Comparison of ENCODE assay signal across 9 cellular contexts in genomic region chr19:3671680-3672574, GRCh38. TPM values are rescaled to one million over a fixed set of nuclear protein-coding genes. Genes with fewer than 3 reads are reported as not detected.
DNase-seq lines count a peak whose midpoint lies in the region; ATAC-seq and TF ChIP-seq lines count a peak whose summit lies in the region.
"Had no signal": no experiment of that assay in that cellular context is flagged by ENCODE, and none has a peak within 500 bp of the region (broad histone marks: within the 10 kb centered on the region; RNA-seq: fewer than 3 reads in every experiment).

No MANE protein-coding gene starts in this region.

- POLR2A ChIA-PET in GM10248 (lab: Yijun Ruan, JAX) = no interaction called here
- POLR2A ChIA-PET in activated CD4-positive, alpha-beta memory T cell treated with anti-CD3 and anti-CD28 coated beads, Interleukin-2, amount 10 ng/mL, durations not matched to agents 7 days and 5 days (lab: Charles Lee) = no interaction called here

- CTCF ChIA-PET in GM10248 (lab: Yijun Ruan, JAX) = interaction anchor here (0.6 to 11.2 kb wide), 8 partner anchors 10 to 127 kb away, joined by 3 to 148 read pairs (median 4); partner anchors contain the start of genes PIP5K1C and TJP3
- CTCF ChIA-PET in activated CD4-positive, alpha-beta memory T cell treated with anti-CD3 and anti-CD28 coated beads, Interleukin-2, amount 10 ng/mL, durations not matched to agents 7 days and 5 days (lab: Charles Lee) = no interaction called here

- peaks cover 0 to 21% (median 0%) of the 10 kb centered on the region in 7 donors for H3K27me3 ChIP-seq in spleen (replicated peaks in 1 of 7)

- H3K27ac ChIP-seq in spleen = peak overlapping the region in 7 of 8 donors; percentile 41 to 80 (median 71)
- H3K27ac ChIP-seq: SK-N-MC had no signal

- WGBS in spleen, 5 donors = 23 to 58% (median 24%) methylated on average over 16 to 40 of the region's 40 CpGs

- H3K4me1 Mint-ChIP-seq in activated CD4-positive, alpha-beta memory T cell treated with anti-CD3 and anti-CD28 coated beads, Interleukin-2, amount 10 ng/mL, durations not matched to agents 7 days and 5 days = peaks cover 18% of the 10 kb centered on the region
- peaks cover 22% of the 10 kb centered on the region for H3K4me1 Mint-ChIP-seq in glutamatergic neuron (ENCODE audit: low read depth, unreplicated experiment)

- H3K4me1 ChIP-seq in spleen = peaks cover 23 to 62% (median 41%) of the 10 kb centered on the region in 6 donors

- no peak overlapping the region for H3K27ac Mint-ChIP-seq in activated CD4-positive, alpha-beta memory T cell treated with anti-CD3 and anti-CD28 coated beads, Interleukin-2, amount 10 ng/mL, durations not matched to agents 7 days and 5 days
- H3K27ac Mint-ChIP-seq in glutamatergic neuron (ENCODE audit: unreplicated experiment) = peak overlapping the region; percentile 17

- TF ChIP-seq CTCF in GM10248 (IDR thresholded peaks at IDR 0.05; ENCODE audit: control extremely low read depth, extremely low read depth, low read depth, missing control alignments) (no peak), glutamatergic neuron (IDR thresholded peaks at IDR 0.05; ENCODE audit: partially characterized antibody, unreplicated experiment) (no peak), spleen (IDR thresholded peaks at IDR 0.05 in 8 of 11, conservative IDR thresholded peaks at IDR 0.05 in 3 of 11) (peak in 3 of 11 experiments; percentile 15 to 19 (median 17))

- peak overlapping the region in 2 of 8 donors; percentile 31 to 51 for H3K4me3 ChIP-seq in spleen
- H3K4me3 ChIP-seq: SK-N-MC had no signal

- H3K4me3 Mint-ChIP-seq in activated CD4-positive, alpha-beta memory T cell treated with anti-CD3 and anti-CD28 coated beads, Interleukin-2, amount 10 ng/mL, durations not matched to agents 7 days and 5 days = no peak overlapping the region
- H3K4me3 Mint-ChIP-seq in glutamatergic neuron (ENCODE audit: unreplicated experiment) = no peak overlapping the region

- no peaks in the 10 kb centered on the region for H3K9me3 Mint-ChIP-seq in activated CD4-positive, alpha-beta memory T cell treated with anti-CD3 and anti-CD28 coated beads, Interleukin-2, amount 10 ng/mL, durations not matched to agents 7 days and 5 days
- H3K9me3 Mint-ChIP-seq in glutamatergic neuron (ENCODE audit: unreplicated experiment) = peaks cover 6% of the 10 kb centered on the region

- ATAC-seq in HG03571 (IDR thresholded peaks at IDR 0.05; ENCODE audit: unreplicated experiment) = no peak

- no peak for TF ChIP-seq POLR2A in spleen (IDR thresholded peaks at IDR 0.05)

- H3K36me3 Mint-ChIP-seq in activated CD4-positive, alpha-beta memory T cell treated with anti-CD3 and anti-CD28 coated beads, Interleukin-2, amount 10 ng/mL, durations not matched to agents 7 days and 5 days (ENCODE audit: low read depth) = no peaks in the 10 kb centered on the region
- no peaks in the 10 kb centered on the region for H3K36me3 Mint-ChIP-seq in glutamatergic neuron (ENCODE audit: unreplicated experiment)

- H3K9me3 ChIP-seq in spleen = no peaks in the 10 kb centered on the region

- peaks cover 0 to 54% (median under 1%) of the 10 kb centered on the region in 6 donors for H3K36me3 ChIP-seq in spleen

- DNase-seq in GM10248 (ENCODE audit: extremely low spot score) (peak; percentile 60), glutamatergic neuron (no peak), spleen (no peak), NCI-H1694 treated with DMSO at 0.1 percent for 48 hours (lab: John Stamatoyannopoulos, UW) (no peak), T-helper 9 cell (no peak), NCI-H2081 (lab: John Stamatoyannopoulos, UW) (no peak)
- peak; percentile 34 for DNase-seq in activated CD4-positive, alpha-beta memory T cell treated with anti-CD3 and anti-CD28 coated beads, Interleukin-2, amount 10 ng/mL, durations not matched to agents 7 days and 5 days

- no peaks in the 10 kb centered on the region for H3K27me3 Mint-ChIP-seq in activated CD4-positive, alpha-beta memory T cell treated with anti-CD3 and anti-CD28 coated beads, Interleukin-2, amount 10 ng/mL, durations not matched to agents 7 days and 5 days
- peaks cover 13% of the 10 kb centered on the region for H3K27me3 Mint-ChIP-seq in glutamatergic neuron (ENCODE audit: unreplicated experiment)

- intact Hi-C loops in spleen (cut with DNase I; ENCODE audit: low total_unique reads) = no loop called here

RNA-seq across cellular contexts. Expression of gene PIP5K1C, which starts 28.3 kb away (rescaled TPM):
- total RNA-seq in activated CD4-positive, alpha-beta memory T cell treated with anti-CD3 and anti-CD28 coated beads, Interleukin-2, amount 10 ng/mL, durations not matched to agents 7 days and 5 days = 10 to 100 TPM; 18.3 to 19.6 TPM
- total RNA-seq in glutamatergic neuron (ENCODE audit: unreplicated experiment) = 169 TPM
- total RNA-seq in spleen = 10 to 100 TPM; 30.2 to 41.9 (median 38.8) TPM
- polyA plus RNA-seq in spleen = 10 to 100 TPM in 1 of 3 donors, 1 to 10 TPM in 2; 6.2 to 21.4 (median 7.6) TPM

RNA-seq across cellular contexts. Expression of gene TJP3, which starts 36.3 kb away (rescaled TPM):
- 1 to 10 TPM; 1.4 to 1.7 TPM for total RNA-seq in activated CD4-positive, alpha-beta memory T cell treated with anti-CD3 and anti-CD28 coated beads, Interleukin-2, amount 10 ng/mL, durations not matched to agents 7 days and 5 days
- total RNA-seq in glutamatergic neuron (ENCODE audit: unreplicated experiment) (3.1 TPM), spleen (1 to 10 TPM in 6 of 7 donors, under 1 TPM in 1; 0.75 to 9.0 (median 2.5) TPM)
- polyA plus RNA-seq in spleen = 1 to 10 TPM in 2 of 3 donors, under 1 TPM in 1; 0.39 to 1.1 (median 1.1) TPM

RNA-seq across cellular contexts. Expression of gene CACTIN, which starts 45.3 kb away (rescaled TPM):
- 10 to 100 TPM; 20.5 to 21.6 TPM for total RNA-seq in activated CD4-positive, alpha-beta memory T cell treated with anti-CD3 and anti-CD28 coated beads, Interleukin-2, amount 10 ng/mL, durations not matched to agents 7 days and 5 days
- 29.7 TPM for total RNA-seq in glutamatergic neuron (ENCODE audit: unreplicated experiment)
- 10 to 100 TPM; 18.9 to 27.1 (median 25.7) TPM for total RNA-seq in spleen
- 10 to 100 TPM; 10.8 to 21.1 (median 12.0) TPM for polyA plus RNA-seq in spleen

Comparison
In these comparisons a context has a peak if more than half of its experiments do, and no peak if none do; other contexts are left out.
1. DNase-seq: peak in GM10248 (single experiment) and activated CD4-positive, alpha-beta memory T cell treated with anti-CD3 and anti-CD28 coated beads, Interleukin-2, amount 10 ng/mL, durations not matched to agents 7 days and 5 days (single experiment); none in glutamatergic neuron (single experiment), spleen (single experiment), NCI-H1694 treated with DMSO at 0.1 percent for 48 hours (single experiment), T-helper 9 cell (single experiment) and NCI-H2081 (0 of 2).